15 cellular contexts compared by ENCODE assay signal in genomic region chr16:80900593-80900954, GRCh38.
DNase-seq lines count a peak whose midpoint lies in the region; ATAC-seq and TF ChIP-seq lines count a peak whose summit lies in the region.
"Had no signal": no experiment of that assay in that cellular context is flagged by ENCODE, and none has a peak within 500 bp of the region (broad histone marks: within the 10 kb centered on the region; RNA-seq: fewer than 3 reads in every experiment).

No MANE protein-coding gene starts in this region.

- 80% methylated on average over 7 of the region's 8 CpGs for WGBS in esophagus muscularis mucosa
- 50 to 63% (median 52%) methylated on average over 8 of the region's 8 CpGs for WGBS in psoas muscle, 3 donors

- H3K27me3 ChIP-seq in esophagus muscularis mucosa = no peaks in the 10 kb centered on the region
- no peaks in the 10 kb centered on the region for H3K27me3 ChIP-seq in psoas muscle (ENCODE audit: insufficient read depth in 3 of 3, low read length in 2 of 3)

- ATAC-seq in psoas muscle (peak in 1 of 4 donors; percentile 14), HG02623 (IDR thresholded peaks at IDR 0.05; ENCODE audit: unreplicated experiment) (no peak), GM18511 (IDR thresholded peaks at IDR 0.05; ENCODE audit: unreplicated experiment) (no peak), GM18498 (IDR thresholded peaks at IDR 0.05; ENCODE audit: unreplicated experiment) (no peak), GM19463 (IDR thresholded peaks at IDR 0.05; ENCODE audit: unreplicated experiment) (no peak)
- ATAC-seq: natural killer cell treated with Interleukin-12 subunit alpha and Interleukin-12 subunit beta and Interleukin-15 and Interleukin-18, amount 100 ng/mL, for 72 hours had no signal

- DNase-seq in esophagus muscularis mucosa (ENCODE audit: extremely low spot score) = no peak
- DNase-seq in psoas muscle = no peak
- DNase-seq: activated CD4-positive, alpha-beta T cell treated with anti-CD3 and anti-CD28 coated beads, Interleukin-2, amount 10 ng/mL, durations not matched to agents 7 days and 5 days; activated gamma-delta T cell treated with Interleukin-2 at 50 U/mL for 16 hours; erythroblast; mesendoderm; NCI-H187 treated with DMSO at 0.1 percent for 48 hours; NK-92 treated with Interleukin-12 subunit alpha and Interleukin-12 subunit beta, amount 100 ng/mL, for 24 hours had no signal

- H3K4me1 ChIP-seq in esophagus muscularis mucosa (peaks cover 3 to 17% (median 13%) of the 10 kb centered on the region in 4 donors), psoas muscle (no peaks in the 10 kb centered on the region)

- H3K4me3 ChIP-seq in esophagus muscularis mucosa (peak overlapping the region in 2 of 4 donors; percentile 5 to 13), psoas muscle (no peak overlapping the region)

- H3K9me3 ChIP-seq in esophagus muscularis mucosa (no peaks in the 10 kb centered on the region), psoas muscle (no peaks in the 10 kb centered on the region)

- H3K36me3 ChIP-seq in esophagus muscularis mucosa = no peaks in the 10 kb centered on the region
- H3K36me3 ChIP-seq in psoas muscle (ENCODE audit: insufficient read depth in 1 of 2, low read depth in 1 of 2) = no peaks in the 10 kb centered on the region

- H3K27ac ChIP-seq in 22Rv1 (peak overlapping the region; percentile 93), VCaP (peak overlapping the region; percentile 75), esophagus muscularis mucosa (replicated peaks in 1 of 4) (peak overlapping the region; percentile 13 to 32 (median 25)), psoas muscle (peak overlapping the region; percentile 21)

- intact Hi-C loops in esophagus muscularis mucosa (cut with DNase I) (no loop called here), psoas muscle (cut with DNase I) (no loop called here)

- TF ChIP-seq CTCF in 22Rv1 (IDR thresholded peaks at IDR 0.05) (no peak), VCaP (conservative IDR thresholded peaks at IDR 0.05) (no peak), esophagus muscularis mucosa (IDR thresholded peaks at IDR 0.05) (no peak), psoas muscle (IDR thresholded peaks at IDR 0.05) (no peak)

- TF ChIP-seq EP300 in esophagus muscularis mucosa (IDR thresholded peaks at IDR 0.05) = no peak

- TF ChIP-seq POLR2A in esophagus muscularis mucosa (IDR thresholded peaks at IDR 0.05; ENCODE audit: low read depth) = no peak

Comparison
In these comparisons a context has a peak if more than half of its experiments do, and no peak if none do; other contexts are left out.
1. H3K27ac ChIP-seq: peak in every context shown above with its lines; median percentile 93 in 22Rv1; 75 in VCaP; 25 in esophagus muscularis mucosa; 21 in psoas muscle.